Comparison of ENCODE assay signal across 8 cellular contexts in the genomic region with DNA sequence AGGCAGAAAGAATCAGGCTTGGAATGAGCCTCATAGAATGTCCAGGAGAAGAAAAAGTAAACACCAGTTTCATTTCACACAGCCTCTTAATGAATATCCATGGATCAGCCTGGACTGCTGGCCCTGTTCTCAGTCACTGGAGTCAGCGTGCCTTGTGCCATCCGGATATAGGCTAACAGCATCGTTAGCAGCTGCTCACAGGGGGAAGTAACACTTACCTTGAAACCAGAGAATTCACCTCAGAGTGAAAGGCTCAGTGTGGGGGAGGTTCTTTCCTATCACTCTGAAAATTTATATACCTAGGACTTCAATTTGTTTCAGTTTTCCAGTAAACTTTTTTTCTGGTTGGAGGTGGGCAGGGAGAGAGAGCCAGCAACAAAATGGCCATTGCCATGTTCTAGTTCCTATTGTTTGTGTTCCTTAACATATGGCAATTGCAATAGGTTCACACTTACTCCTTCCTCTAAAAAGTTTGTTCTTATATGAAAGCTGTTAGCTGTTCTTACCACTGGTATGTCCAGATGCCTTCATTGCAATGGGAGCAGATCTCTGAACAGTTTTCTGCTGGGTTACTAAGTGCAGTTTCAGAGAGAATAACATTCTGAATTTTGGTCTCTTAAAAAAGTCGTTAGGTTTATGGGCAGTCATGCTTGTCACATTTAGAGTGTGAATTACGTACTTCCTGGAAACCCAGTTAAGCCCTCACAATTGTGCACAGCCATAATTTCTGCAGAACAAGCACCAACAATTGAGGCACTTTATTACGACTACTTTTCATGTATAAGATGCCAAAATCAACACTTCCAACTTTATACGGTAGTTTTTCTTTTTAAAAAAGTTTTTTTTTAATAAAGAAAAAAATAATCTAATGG.
DNase-seq lines count a peak whose midpoint lies in the region; ATAC-seq, FAIRE-seq and TF ChIP-seq lines count a peak whose summit lies in the region.

No MANE protein-coding gene starts in this region.

- no peak for FAIRE-seq in urothelium cell line (lab: Jason Lieb, UNC)

- H3K27ac Mint-ChIP-seq in central memory CD8-positive, alpha-beta T cell (ENCODE audit: low read depth), result peak overlapping the region; percentile 87
- H3K27ac Mint-ChIP-seq in stimulated activated naive CD8-positive, alpha-beta T cell treated with anti-CD3 and anti-CD28 coated beads, Interleukin-15, amount 100 ng/mL, for 72 hours, result no peak overlapping the region

- TF ChIP-seq CTCF in GM10248 (IDR thresholded peaks at IDR 0.05; ENCODE audit: control extremely low read depth, extremely low read depth, low read depth, missing control alignments), result no peak

- H3K4me3 Mint-ChIP-seq in central memory CD8-positive, alpha-beta T cell, result peak overlapping the region; percentile 58
- no peak overlapping the region for H3K4me3 Mint-ChIP-seq in stimulated activated naive CD8-positive, alpha-beta T cell treated with anti-CD3 and anti-CD28 coated beads, Interleukin-15, amount 100 ng/mL, for 72 hours

- ATAC-seq in GM21367 (IDR thresholded peaks at IDR 0.05; ENCODE audit: unreplicated experiment) (peak; percentile 95), HG03558 (IDR thresholded peaks at IDR 0.05; ENCODE audit: extremely low read depth, unreplicated experiment) (peak; percentile 75)
- peak; percentile 91 for ATAC-seq in central memory CD8-positive, alpha-beta T cell (replicated peaks; ENCODE audit: extremely low read depth, poor library complexity, severe bottlenecking)
- no peak for ATAC-seq in stimulated activated naive CD8-positive, alpha-beta T cell treated with anti-CD3 and anti-CD28 coated beads, Interleukin-15, amount 100 ng/mL, for 72 hours

- no peaks in the 10 kb centered on the region for H3K27me3 Mint-ChIP-seq in central memory CD8-positive, alpha-beta T cell
- H3K27me3 Mint-ChIP-seq in stimulated activated naive CD8-positive, alpha-beta T cell treated with anti-CD3 and anti-CD28 coated beads, Interleukin-15, amount 100 ng/mL, for 72 hours, result peaks cover 16% of the 10 kb centered on the region

- POLR2A ChIA-PET in GM10248 (lab: Yijun Ruan, JAX), result no interaction called here

- DNase-seq in GM10248 (ENCODE audit: extremely low spot score) (peak; percentile 38), dermis blood vessel endothelial cell (no peak), urothelium cell line (ENCODE audit: low spot score) (no peak), DMS 273 treated with DMSO at 0.1 percent for 48 hours (lab: John Stamatoyannopoulos, UW) (no peak)
- DNase-seq in central memory CD8-positive, alpha-beta T cell (ENCODE audit: low spot score in 2 of 2), result peak in 1 of 2 donors; percentile 31
- DNase-seq in stimulated activated naive CD8-positive, alpha-beta T cell treated with anti-CD3 and anti-CD28 coated beads, Interleukin-15, amount 100 ng/mL, for 72 hours, result no peak

- H3K4me1 Mint-ChIP-seq in central memory CD8-positive, alpha-beta T cell, result peaks cover 47% of the 10 kb centered on the region
- H3K4me1 Mint-ChIP-seq in stimulated activated naive CD8-positive, alpha-beta T cell treated with anti-CD3 and anti-CD28 coated beads, Interleukin-15, amount 100 ng/mL, for 72 hours, result no peaks in the 10 kb centered on the region

- CTCF ChIA-PET in GM10248 (lab: Yijun Ruan, JAX), result interaction anchor here (0.8 to 1.4 kb wide), 2 partner anchors 10 to 33 kb away, joined by 3 to 5 read pairs; no protein-coding TSS in a partner anchor

- peaks cover 2% of the 10 kb centered on the region for H3K36me3 Mint-ChIP-seq in central memory CD8-positive, alpha-beta T cell (ENCODE audit: insufficient read depth)

- H3K9me3 Mint-ChIP-seq in central memory CD8-positive, alpha-beta T cell, result peaks cover 5% of the 10 kb centered on the region
- H3K9me3 Mint-ChIP-seq in stimulated activated naive CD8-positive, alpha-beta T cell treated with anti-CD3 and anti-CD28 coated beads, Interleukin-15, amount 100 ng/mL, for 72 hours, result peaks cover 0 to 7% of the 10 kb centered on the region in 2 donors
